2 cellular contexts compared by ENCODE assay signal in genomic region chr5:135372654-135373381, GRCh38.
TF ChIP-seq lines count a peak whose summit lies in the region.

No MANE protein-coding gene starts in this region.

TF ChIP-seq in IMR-90, 13 proteins besides CTCF, POLR2A, EP300 and RAD21:
- TF ChIP-seq CHD1 (IDR thresholded peaks at IDR 0.05; ENCODE audit: low read depth, low read length) (no peak), CEBPB (IDR thresholded peaks at IDR 0.05; ENCODE audit: low read depth, low read length) (no peak), USF2 (IDR thresholded peaks at IDR 0.05; ENCODE audit: low read depth, low read length) (no peak), MXI1 (IDR thresholded peaks at IDR 0.05; ENCODE audit: borderline replicate concordance, low read depth, low read length) (no peak), SMC3 (IDR thresholded peaks at IDR 0.05; ENCODE audit: low read depth, low read length) (no peak), MAZ (IDR thresholded peaks at IDR 0.05; ENCODE audit: borderline replicate concordance, low read depth, low read length) (no peak), MAFK (IDR thresholded peaks at IDR 0.05; ENCODE audit: low read depth, low read length) (no peak), BHLHE40 (IDR thresholded peaks at IDR 0.05; ENCODE audit: low read depth, low read length) (no peak)

TF ChIP-seq in HepG2, 621 proteins besides CTCF, POLR2A, EP300 and RAD21:
- TF ChIP-seq NPAS2 (CRISPR knock-in tag; IDR thresholded peaks at IDR 0.05; ENCODE audit: borderline replicate concordance) (no peak), ZBTB34 (CRISPR knock-in tag; IDR thresholded peaks at IDR 0.05) (no peak), MBNL3 (CRISPR knock-in tag; conservative IDR thresholded peaks at IDR 0.05) (no peak), ZNF383 (CRISPR knock-in tag; IDR thresholded peaks at IDR 0.05; ENCODE audit: borderline replicate concordance) (no peak), HOXA7 (CRISPR knock-in tag; IDR thresholded peaks at IDR 0.05) (no peak), KLF12 (CRISPR knock-in tag; IDR thresholded peaks at IDR 0.05; ENCODE audit: borderline replicate concordance) (no peak), NFE2 (CRISPR knock-in tag; IDR thresholded peaks at IDR 0.05) (no peak), ZNF264 (CRISPR knock-in tag; IDR thresholded peaks at IDR 0.05) (no peak), SOX13 (IDR thresholded peaks at IDR 0.05) (no peak), SOX13 (CRISPR knock-in tag; conservative IDR thresholded peaks at IDR 0.05 in 1 of 2, IDR thresholded peaks at IDR 0.05 in 1 of 2) (no peak), DZIP1 (CRISPR knock-in tag; IDR thresholded peaks at IDR 0.05) (no peak), MEIS1 (CRISPR knock-in tag; IDR thresholded peaks at IDR 0.05; ENCODE audit: borderline replicate concordance) (no peak), ZBED4 (CRISPR knock-in tag; IDR thresholded peaks at IDR 0.05; ENCODE audit: borderline replicate concordance) (no peak), NR2F1 (CRISPR knock-in tag; IDR thresholded peaks at IDR 0.05) (no peak), BCLAF1 (IDR thresholded peaks at IDR 0.05) (no peak), ZNF792 (CRISPR knock-in tag; IDR thresholded peaks at IDR 0.05) (no peak), ZFP41 (CRISPR knock-in tag; IDR thresholded peaks at IDR 0.05; ENCODE audit: borderline replicate concordance) (no peak), ZBTB2 (CRISPR knock-in tag; IDR thresholded peaks at IDR 0.05; ENCODE audit: low read depth) (no peak), ZNF263 (CRISPR knock-in tag; IDR thresholded peaks at IDR 0.05) (no peak)
TF ChIP-seq in HepG2: peak in this region for 0.
